Comparison of ENCODE assay signal across 18 cellular contexts in genomic region chrX:12570859-12571501, GRCh38.
A peak's percentile ranks its signal among the peaks of the same experiment; 100 is the strongest.
DNase-seq lines count a peak whose midpoint lies in the region; ATAC-seq, FAIRE-seq and TF ChIP-seq lines count a peak whose summit lies in the region.
"Had no signal": no experiment of that assay in that cellular context is flagged by ENCODE, and none has a peak within 500 bp of the region (broad histone marks: within the 10 kb centered on the region; RNA-seq: fewer than 3 reads in every experiment).

No MANE protein-coding gene starts in this region.

- peak overlapping the region; percentile 29 for H2AFZ ChIP-seq in GM12878 (ENCODE audit: control insufficient read depth, low read depth, low read length)

- DNase-seq in NCI-H748 treated with DMSO at 0.1 percent for 48 hours (lab: John Stamatoyannopoulos, UW) (peak; percentile 18), NCI-H748 (lab: John Stamatoyannopoulos, UW; ENCODE audit: unreplicated experiment) (no peak), GM12878 (ENCODE audit: low read depth, low spot score) (no peak), lower leg skin (ENCODE audit: low spot score in 2 of 2) (no peak)
- DNase-seq in stimulated activated naive B cell treated with anti-CD40 and anti-IgM and Interleukin-4, amounts not matched to agents 10 μg/mL and 1 μg/mL and 100 μg/mL, for 72 hours, result no peak
- DNase-seq: CD8-positive, alpha-beta memory T cell; DMS79 treated with DMSO at 0.1 percent for 48 hours; KG1; NCI-H1436; NCI-H2029; NCI-H510A; SHP77 treated with DMSO at 0.1 percent for 48 hours had no signal

- peaks cover 0 to 10% of the 10 kb centered on the region in 2 donors for H3K27me3 Mint-ChIP-seq in stimulated activated naive B cell treated with anti-CD40 and anti-IgM and Interleukin-4, amounts not matched to agents 10 μg/mL and 1 μg/mL and 100 μg/mL, for 72 hours

- H3K4me2 ChIP-seq in GM12878 (ENCODE audit: control insufficient read depth, insufficient read depth), result peak overlapping the region; percentile 13; the same call in 1 of the 2 replicates
- H3K4me2 ChIP-seq: BLaER1 treated with 17β-estradiol and CSF1 and Interleukin-3, amounts not matched to agents 10 nM and 100 nM had no signal

- no peaks in the 10 kb centered on the region; the same call in 1 of the 2 replicates for H3K4me1 ChIP-seq in GM12878 (ENCODE audit: control insufficient read depth, insufficient read depth, low read length)
- H3K4me1 ChIP-seq: BLaER1 treated with 17β-estradiol and CSF1 and Interleukin-3, amounts not matched to agents 10 nM and 100 nM had no signal

- no peak overlapping the region for H3K4me3 ChIP-seq in GM12878
- H3K4me3 ChIP-seq in lower leg skin (ENCODE audit: low read depth, poor library complexity, severe bottlenecking), result no peak overlapping the region
- H3K4me3 ChIP-seq: BLaER1 treated with 17β-estradiol and CSF1 and Interleukin-3, amounts not matched to agents 10 nM and 100 nM had no signal

- peak overlapping the region; percentile 57 for H3K27ac Mint-ChIP-seq in stimulated activated naive B cell treated with anti-CD40 and anti-IgM and Interleukin-4, amounts not matched to agents 10 μg/mL and 1 μg/mL and 100 μg/mL, for 72 hours

- no TSS peak for BruUV-seq in GM12878 (replicated peaks; lab: Mats Ljungman, UMichigan)

- SMC1A ChIA-PET in GM12878 (lab: Charles Lee; ENCODE audit: uncharacterized antibody, unreplicated experiment), result interaction anchor here (0.9 to 2.1 kb wide), 5 partner anchors 8 to 1096 kb away, joined by 3 to 6 read pairs (median 3); no protein-coding TSS in a partner anchor

- H3K9me3 ChIP-seq in GM12878 (replicated peaks; ENCODE audit: control insufficient read depth, insufficient read depth, low read length), result no peaks in the 10 kb centered on the region

- FAIRE-seq in GM12878 (lab: Jason Lieb, UNC), result peak; percentile 66
- FAIRE-seq: H1 had no signal

- TF ChIP-seq POLR2A in GM12878 (IDR thresholded peaks at IDR 0.05; ENCODE audit: low read depth, low read length) (no peak), lower leg skin (IDR thresholded peaks at IDR 0.05) (no peak)

- WGBS in GM12878 (ENCODE audit: insufficient coverage, insufficient replicate concordance, low lambda C conversion rate, missing lambda C conversion rate), result 13% methylated on average over 4 of the region's 4 CpGs
- 55 to 64% methylated on average over 4 of the region's 4 CpGs for WGBS in lower leg skin, 2 donors

- no peak for TF ChIP-seq RAD21 in GM12878 (IDR thresholded peaks at IDR 0.05; ENCODE audit: insufficient read depth, low read depth, low read length)

- no peak overlapping the region for H3K9ac ChIP-seq in GM12878 (ENCODE audit: control insufficient read depth, insufficient read depth, low read length)
- H3K9ac ChIP-seq: BLaER1 treated with 17β-estradiol and CSF1 and Interleukin-3, amounts not matched to agents 10 nM and 100 nM had no signal

- RAD21 ChIA-PET in GM12878 (lab: Charles Lee; ENCODE audit: unreplicated experiment), result interaction anchor here (1.2 to 1.3 kb wide), 2 partner anchors 131 to 1039 kb away, joined by 3 to 4 read pairs; no protein-coding TSS in a partner anchor

- 0 out of 4 replicates have a peak, but pooled peaks of 1 of the 2 experiments have one; percentile 30 for TF ChIP-seq EP300 in GM12878 (IDR thresholded peaks at IDR 0.05; ENCODE audit: borderline replicate concordance in 1 of 2, control insufficient read depth in 1 of 2, low read depth in 2 of 2, low read length in 2 of 2)

- H3K9me3 Mint-ChIP-seq in stimulated activated naive B cell treated with anti-CD40 and anti-IgM and Interleukin-4, amounts not matched to agents 10 μg/mL and 1 μg/mL and 100 μg/mL, for 72 hours, result no peaks in the 10 kb centered on the region

- no peaks in the 10 kb centered on the region for H4K20me1 ChIP-seq in GM12878 (ENCODE audit: control insufficient read depth, insufficient read depth)

- H3K36me3 Mint-ChIP-seq in stimulated activated naive B cell treated with anti-CD40 and anti-IgM and Interleukin-4, amounts not matched to agents 10 μg/mL and 1 μg/mL and 100 μg/mL, for 72 hours, result no peaks in the 10 kb centered on the region
- H3K36me3 Mint-ChIP-seq: CD8-positive, alpha-beta memory T cell had no signal

- no peak for TF ChIP-seq CTCF in GM12878 (IDR thresholded peaks at IDR 0.05 in 2 of 3, conservative IDR thresholded peaks at IDR 0.05 in 1 of 3; ENCODE audit: control insufficient read depth in 2 of 3, extremely low read depth in 1 of 3, insufficient read depth in 1 of 3, low read depth in 3 of 3, low read length in 3 of 3)
- TF ChIP-seq CTCF in lower leg skin (IDR thresholded peaks at IDR 0.05), result no peak

- peaks cover 2 to 7% of the 10 kb centered on the region in 2 donors for H3K4me1 Mint-ChIP-seq in stimulated activated naive B cell treated with anti-CD40 and anti-IgM and Interleukin-4, amounts not matched to agents 10 μg/mL and 1 μg/mL and 100 μg/mL, for 72 hours
- H3K4me1 Mint-ChIP-seq: CD8-positive, alpha-beta memory T cell had no signal

- H3K36me3 ChIP-seq in GM12878 (ENCODE audit: control insufficient read depth in 2 of 2, insufficient read depth in 2 of 2, low read length in 1 of 2), result no peaks in the 10 kb centered on the region
- H3K36me3 ChIP-seq: BLaER1 treated with 17β-estradiol and CSF1 and Interleukin-3, amounts not matched to agents 10 nM and 100 nM had no signal

- H3K4me3 Mint-ChIP-seq in stimulated activated naive B cell treated with anti-CD40 and anti-IgM and Interleukin-4, amounts not matched to agents 10 μg/mL and 1 μg/mL and 100 μg/mL, for 72 hours, result no peak overlapping the region
- H3K4me3 Mint-ChIP-seq: CD8-positive, alpha-beta memory T cell had no signal

- intact Hi-C loops in GM12878 (cut with micrococcal nuclease; ENCODE audit: unreplicated experiment), result no loop called here
- intact Hi-C loops in lower leg skin (cut with DNase I; ENCODE audit: low total_unique reads), result no loop called here

- ATAC-seq in HG02678 (IDR thresholded peaks at IDR 0.05; ENCODE audit: unreplicated experiment) (peak; percentile 48), GM12878 (peak; percentile 76), GM18858 (IDR thresholded peaks at IDR 0.05; ENCODE audit: unreplicated experiment) (no peak), HG02840 (IDR thresholded peaks at IDR 0.05; ENCODE audit: low FRiP score, unreplicated experiment) (no peak)
- ATAC-seq in stimulated activated naive B cell treated with anti-CD40 and anti-IgM and Interleukin-4, amounts not matched to agents 10 μg/mL and 1 μg/mL and 100 μg/mL, for 72 hours (replicated peaks), result no peak
- ATAC-seq: SK-N-SH treated with all-trans-retinoic acid at 6 μM for 48 hours had no signal

- POLR2A ChIA-PET in GM12878 (lab: Charles Lee), result no interaction called here

- no peaks in the 10 kb centered on the region; a peak in 1 of 4 replicates for H3K27me3 ChIP-seq in GM12878 (replicated peaks in 1 of 2; ENCODE audit: control insufficient read depth in 2 of 2, insufficient read depth in 2 of 2, low read length in 1 of 2)

- CTCF ChIA-PET in GM12878 (lab: Yijun Ruan, JAX), result interaction anchor here (1.1 to 3.1 kb wide), 5 partner anchors 9 to 778 kb away, joined by 3 to 12 read pairs (median 9); no protein-coding TSS in a partner anchor

- in situ Hi-C loops in GM12878 (cut with MboI), result no loop called here

- H3K79me2 ChIP-seq in GM12878 (ENCODE audit: control insufficient read depth, insufficient read depth, low read length), result no peaks in the 10 kb centered on the region

- no peak overlapping the region for H3K27ac ChIP-seq in GM12878 (ENCODE audit: control insufficient read depth, insufficient read depth)
- H3K27ac ChIP-seq: BLaER1 treated with 17β-estradiol and CSF1 and Interleukin-3, amounts not matched to agents 10 nM and 100 nM had no signal

TF ChIP-seq in GM12878, 131 proteins besides CTCF, POLR2A, EP300 and RAD21 (continues in another document):
- TF ChIP-seq GABPA (IDR thresholded peaks at IDR 0.05; ENCODE audit: low read depth) (no peak), PBX3 (IDR thresholded peaks at IDR 0.05; ENCODE audit: insufficient replicate concordance, low read depth, low read length) (no peak), MXI1 (IDR thresholded peaks at IDR 0.05; ENCODE audit: low read depth, low read length) (no peak), PRDM15 (CRISPR knock-in tag; IDR thresholded peaks at IDR 0.05) (no peak), CBX3 (IDR thresholded peaks at IDR 0.05; ENCODE audit: borderline replicate concordance, low read depth) (no peak), RUNX3 (IDR thresholded peaks at IDR 0.05; ENCODE audit: low read length) (0 out of 2 replicates have a peak, but pooled peaks have one; percentile 22)

Comparison
In these comparisons a context has a peak if more than half of its experiments do, and no peak if none do; other contexts are left out.
1. ATAC-seq: peak in HG02678 (single experiment) and GM12878 (single experiment); none in stimulated activated naive B cell treated with anti-CD40 and anti-IgM and Interleukin-4, amounts not matched to agents 10 μg/mL and 1 μg/mL and 100 μg/mL, for 72 hours (0 of 2), GM18858 (single experiment) and HG02840 (single experiment).